Comparison of ENCODE assay signal across 8 cellular contexts in the genomic region with DNA sequence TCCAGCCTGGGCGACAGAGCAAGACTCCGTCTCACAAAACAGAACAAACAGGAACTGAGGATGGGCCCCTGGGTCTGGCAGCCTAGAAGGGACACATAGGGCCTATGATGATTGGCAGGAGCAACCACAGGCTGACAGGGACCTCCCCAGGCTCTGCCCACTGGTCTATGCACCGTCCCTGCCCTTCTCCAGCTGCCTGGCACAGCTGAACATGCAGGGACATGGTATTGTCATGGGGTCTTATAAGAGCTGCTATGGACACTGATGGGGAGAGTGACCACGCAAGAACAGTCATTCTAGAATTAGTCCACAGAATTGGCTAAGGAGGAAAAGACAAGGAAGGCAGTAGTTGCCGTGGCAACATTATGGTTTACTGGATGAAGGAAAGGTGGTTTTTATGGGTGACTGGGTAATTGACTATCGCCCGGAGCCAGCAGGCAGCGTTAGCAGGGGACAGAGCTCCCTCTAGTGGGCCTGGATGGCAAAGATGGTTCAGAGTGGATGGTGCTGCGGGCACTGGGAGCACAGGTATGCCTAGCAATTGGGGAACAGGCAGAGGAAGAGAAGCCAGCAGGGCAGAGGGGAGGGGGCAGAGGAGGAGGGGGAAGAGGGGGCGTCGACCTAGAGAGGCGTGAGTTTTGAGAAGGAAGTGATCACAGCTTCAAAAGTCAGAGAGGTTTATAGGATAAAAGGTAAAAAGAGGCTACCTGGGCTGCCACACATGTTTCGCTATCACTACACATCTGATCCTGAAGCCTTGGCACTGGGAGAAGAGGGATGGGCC. TPM values are rescaled to one million over a fixed set of nuclear protein-coding genes. Genes with fewer than 3 reads are reported as not detected.
DNase-seq lines count a peak whose midpoint lies in the region; ATAC-seq, FAIRE-seq and TF ChIP-seq lines count a peak whose summit lies in the region.

No MANE protein-coding gene starts in this region.

- TF ChIP-seq EP300 in H1 (IDR thresholded peaks at IDR 0.05; ENCODE audit: borderline replicate concordance in 1 of 2, low read depth in 2 of 2, low read length in 2 of 2): peak in 1 of 2 experiments; percentile 54; a peak in 1 of 3 replicates

- no peak overlapping the region for H3K4ac ChIP-seq in H1 (replicated peaks; ENCODE audit: insufficient read length, low read depth, low read length)

- no peak overlapping the region for H3K9ac ChIP-seq in H1 (replicated peaks in 1 of 4; ENCODE audit: extremely low read depth in 1 of 4, low read depth in 3 of 4, low read length in 3 of 4)

- H3K36me3 ChIP-seq in BJ (ENCODE audit: control insufficient read depth, insufficient read depth, low read length): no peaks in the 10 kb centered on the region
- no peaks in the 10 kb centered on the region for H3K36me3 ChIP-seq in H1 (ENCODE audit: control insufficient read depth in 2 of 4, insufficient read depth in 4 of 4, low read length in 3 of 4)

- H3K9me3 Mint-ChIP-seq in activated CD8-positive, alpha-beta T cell treated with anti-CD3 and anti-CD28 coated beads for 36 hours: no peaks in the 10 kb centered on the region

- H2BK15ac ChIP-seq in H1 (ENCODE audit: low read length): no peak overlapping the region

- H3K9me3 ChIP-seq in H1 (ENCODE audit: insufficient read depth in 2 of 2, low read depth in 1 of 2, low read length in 1 of 2): no peaks in the 10 kb centered on the region

- no peak overlapping the region for H3K56ac ChIP-seq in H1 (replicated peaks; ENCODE audit: insufficient read length, low read depth, low read length)

- H3K4me2 ChIP-seq in H1 (ENCODE audit: insufficient read depth in 1 of 2, low read depth in 2 of 2, low read length in 2 of 2): no peak overlapping the region

- H3K23ac ChIP-seq in H1 (ENCODE audit: insufficient read length): no peak overlapping the region

- no peak overlapping the region for H2BK120ac ChIP-seq in H1 (replicated peaks; ENCODE audit: low read depth, low read length)

- no peak overlapping the region for H2BK12ac ChIP-seq in H1 (ENCODE audit: low read depth, low read length)

- peak; percentile 58 for FAIRE-seq in H1 (lab: Jason Lieb, UNC)

- H4K8ac ChIP-seq in H1 (ENCODE audit: extremely low read depth, insufficient read depth, low read length): no peak overlapping the region

- no peak overlapping the region for H3K4me3 Mint-ChIP-seq in activated CD8-positive, alpha-beta T cell treated with anti-CD3 and anti-CD28 coated beads for 36 hours

- no peak overlapping the region for H3K27ac Mint-ChIP-seq in activated CD8-positive, alpha-beta T cell treated with anti-CD3 and anti-CD28 coated beads for 36 hours

- H3K4me1 ChIP-seq in H1 (replicated peaks in 1 of 4; ENCODE audit: control insufficient read depth in 3 of 4, insufficient read depth in 4 of 4, low read length in 3 of 4): no peaks in the 10 kb centered on the region

- no peaks in the 10 kb centered on the region for H3K23me2 ChIP-seq in H1 (ENCODE audit: low read depth, low read length)

- peak; percentile 78 for ATAC-seq in GM19324 (IDR thresholded peaks at IDR 0.05; ENCODE audit: low FRiP score, unreplicated experiment)
- peak; percentile 99 for ATAC-seq in activated CD8-positive, alpha-beta T cell treated with anti-CD3 and anti-CD28 coated beads for 36 hours

- no peaks in the 10 kb centered on the region for H3K36me3 Mint-ChIP-seq in activated CD8-positive, alpha-beta T cell treated with anti-CD3 and anti-CD28 coated beads for 36 hours (ENCODE audit: low read depth)

- H3K79me2 ChIP-seq in H1 (ENCODE audit: control insufficient read depth in 1 of 2, insufficient read depth in 2 of 2, low read length in 2 of 2): no peaks in the 10 kb centered on the region

- DNase-seq in BJ (ENCODE audit: low read depth): no peak
- DNase-seq in HUDEP-2 (lab: John Stamatoyannopoulos, UW; ENCODE audit: unreplicated experiment in 76 of 76): peak in 65 of 76 experiments; percentile 10 to 82 (median 52)
- DNase-seq in NOMO-1 (lab: John Stamatoyannopoulos, UW; ENCODE audit: unreplicated experiment in 2 of 2): peak; percentile 86 to 87
- DNase-seq in activated CD8-positive, alpha-beta T cell treated with anti-CD3 and anti-CD28 coated beads for 36 hours: peak; percentile 92
- peak; percentile 89 to 98 for DNase-seq in H1 (ENCODE audit: low read depth in 1 of 2, low spot score in 2 of 2)
- peak; percentile 82 for DNase-seq in mucosa of gallbladder (ENCODE audit: low spot score)
- peak; percentile 70 for DNase-seq in stimulated activated CD8-positive, alpha-beta memory T cell treated with anti-CD3 and anti-CD28 coated beads, Interleukin-7, amount 100 ng/mL, for 24 hours (ENCODE audit: low read depth)

- no peak overlapping the region for H2AFZ ChIP-seq in H1 (ENCODE audit: low read length)

- no peak for TF ChIP-seq POLR2A in H1 (IDR thresholded peaks at IDR 0.05; ENCODE audit: control extremely low read depth in 1 of 2, low read depth in 2 of 2, low read length in 2 of 2)

- H3K4me3 ChIP-seq in BJ (ENCODE audit: low read depth, low read length) (no peak overlapping the region), H1 (ENCODE audit: extremely low read depth in 1 of 4, insufficient read depth in 2 of 4, low read depth in 3 of 4, low read length in 4 of 4) (no peak overlapping the region)

- no peak overlapping the region; the same call in 1 of the 2 replicates for H3K18ac ChIP-seq in H1 (ENCODE audit: extremely low read depth, low read length)

- CTCF ChIA-PET in BJ (lab: Yijun Ruan, JAX) (interaction anchor here (0.5 to 2.3 kb wide), 29 partner anchors 9 to 205 kb away, joined by 3 to 22 read pairs (median 4); a partner anchor contains a TSS), H1 (lab: Charles Lee; ENCODE audit: partially characterized antibody) (interaction anchor here (0.6 to 3.1 kb wide), 31 partner anchors 8 to 287 kb away, joined by 3 to 17 read pairs (median 4); a partner anchor contains a TSS)
- CTCF ChIA-PET in activated CD8-positive, alpha-beta T cell treated with anti-CD3 and anti-CD28 coated beads for 36 hours (lab: Charles Lee): interaction anchor here (0.8 to 3.1 kb wide), 25 partner anchors 8 to 300 kb away, joined by 3 to 14 read pairs (median 4); a partner anchor contains a TSS

- POLR2A ChIA-PET in BJ (lab: Charles Lee): no interaction called here
- POLR2A ChIA-PET in activated CD8-positive, alpha-beta T cell treated with anti-CD3 and anti-CD28 coated beads for 36 hours (lab: Charles Lee): interaction anchor here (1.5 kb wide), 1 partner anchor 8 kb away, joined by 6 read pairs; a partner anchor contains a TSS
- POLR2A ChIA-PET in H1 (lab: Charles Lee; ENCODE audit: partially characterized antibody): no interaction called here

- H3K79me1 ChIP-seq in H1 (ENCODE audit: low read depth, low read length): no peaks in the 10 kb centered on the region

- H3K14ac ChIP-seq in H1 (ENCODE audit: insufficient read length): no peak overlapping the region

- H4K5ac ChIP-seq in H1 (ENCODE audit: insufficient read length, low read depth, low read length): no peak overlapping the region

- WGBS in H1 (ENCODE audit: extremely low coverage in 1 of 2, insufficient coverage in 1 of 2, insufficient read length in 1 of 2, insufficient replicate concordance in 2 of 2, low coverage in 1 of 2, low lambda C conversion rate in 2 of 2, missing lambda C conversion rate in 1 of 2), 2 experiments: 34% methylated on average over 11 of the region's 13 CpGs; no CpG with 5 or more reads in 1 of the 2 experiments

- intact Hi-C loops in activated CD8-positive, alpha-beta T cell treated with anti-CD3 and anti-CD28 coated beads for 36 hours (cut with micrococcal nuclease): loop anchor here (5.0 kb wide), 1 partner anchor 180 kb away; a partner anchor contains a TSS

- no peaks in the 10 kb centered on the region for H3K27me3 Mint-ChIP-seq in activated CD8-positive, alpha-beta T cell treated with anti-CD3 and anti-CD28 coated beads for 36 hours

- no peak overlapping the region for H4K91ac ChIP-seq in H1 (replicated peaks; ENCODE audit: insufficient read length, low read length)

- no peak overlapping the region for H2BK5ac ChIP-seq in H1 (ENCODE audit: low read depth, low read length)

- TF ChIP-seq CTCF in BJ (IDR thresholded peaks at IDR 0.05; ENCODE audit: insufficient read depth, low read depth, low read length): peak; percentile 98
- TF ChIP-seq CTCF in activated CD8-positive, alpha-beta T cell treated with anti-CD3 and anti-CD28 coated beads for 36 hours (IDR thresholded peaks at IDR 0.05): peak; percentile 86
- TF ChIP-seq CTCF in H1 (IDR thresholded peaks at IDR 0.05; ENCODE audit: control extremely low read depth in 1 of 3, insufficient read depth in 1 of 3, low read depth in 1 of 3, low read length in 3 of 3): peak; percentile 94 to 98 (median 96)

- H3K27me3 ChIP-seq in BJ (ENCODE audit: control insufficient read depth, insufficient read depth, low read length): no peaks in the 10 kb centered on the region; the same call in 1 of the 2 replicates
- H3K27me3 ChIP-seq in H1 (replicated peaks in 1 of 4; ENCODE audit: control insufficient read depth in 3 of 4, extremely low read depth in 1 of 4, insufficient read depth in 3 of 4, low read length in 3 of 4): no peaks in the 10 kb centered on the region

- peak; percentile 97 for TF ChIP-seq RAD21 in H1 (IDR thresholded peaks at IDR 0.05 in 1 of 2, conservative IDR thresholded peaks at IDR 0.05 in 1 of 2; ENCODE audit: low read depth in 2 of 2, low read length in 2 of 2)

- H3K27ac ChIP-seq in H1 (ENCODE audit: low read depth, low read length): no peak overlapping the region

- H4K20me1 ChIP-seq in H1 (replicated peaks in 1 of 2; ENCODE audit: control insufficient read depth in 1 of 2, insufficient read depth in 2 of 2, low read length in 2 of 2): no peaks in the 10 kb centered on the region

- H2BK20ac ChIP-seq in H1 (ENCODE audit: low read length): no peak overlapping the region

- peaks cover 7% of the 10 kb centered on the region for H3K4me1 Mint-ChIP-seq in activated CD8-positive, alpha-beta T cell treated with anti-CD3 and anti-CD28 coated beads for 36 hours (ENCODE audit: low read depth)

- H2AK5ac ChIP-seq in H1 (ENCODE audit: low read depth, low read length): no peak overlapping the region

RNA-seq across cellular contexts. Expression of a gene that starts 7.8 kb away (rescaled TPM):
- 3.2 and 4.9 TPM in 2 replicates for polyA plus RNA-seq in BJ (2011; rRNA removed)
- polyA minus RNA-seq in BJ (2011; rRNA and poly(A)+ RNA removed): 6.1 and 9.2 TPM in 2 replicates
- total RNA-seq in activated CD8-positive, alpha-beta T cell treated with anti-CD3 and anti-CD28 coated beads for 36 hours: 10 to 100 TPM; 40.1 to 42.3 TPM
- 17.5 and 18.8 TPM in 2 replicates for total RNA-seq in H1 (2021; fragmentation: NEBNext Ultra II Directional; extraction: Animal tissue kit (Norgen Biotek cat#: 25700))
- 2.0 and 3.4 TPM in 2 replicates for polyA plus RNA-seq in H1 (2011; rRNA removed)
- polyA plus RNA-seq in H1 (2011; cell fraction: cytosol; rRNA removed): 3.5 TPM
- polyA plus RNA-seq in H1 (2011; cell fraction: nucleus; rRNA removed): 11.9 TPM
- polyA plus RNA-seq in H1 (2012, experiment 1 of 2): 11.8 to 21.3 TPM (median 14.5 TPM) in 4 replicates
- 3.0 TPM for polyA plus RNA-seq in H1 (2012, experiment 2 of 2)
- polyA plus RNA-seq in H1 (2013, experiment 1 of 2): 9.3 TPM
- 8.3 TPM for polyA plus RNA-seq in H1 (2013, experiment 2 of 2)
- 6.9 and 9.2 TPM in 2 replicates for polyA minus RNA-seq in H1 (2011; rRNA and poly(A)+ RNA removed)
- polyA minus RNA-seq in H1 (2011; cell fraction: cytosol; rRNA and poly(A)+ RNA removed): 5.9 TPM
- 9.1 TPM for polyA minus RNA-seq in H1 (2011; cell fraction: nucleus; rRNA and poly(A)+ RNA removed)
- 57.7 TPM for total RNA-seq in mucosa of gallbladder

RNA-seq across cellular contexts. Expression of a gene that starts 49.4 kb away (rescaled TPM):
- polyA plus RNA-seq in BJ (2011; rRNA removed) (1,118 and 1,433 TPM in 2 replicates), H1 (2011; rRNA removed) (3.7 and 3.8 TPM in 2 replicates)
- polyA minus RNA-seq in BJ (2011; rRNA and poly(A)+ RNA removed): 651 and 1,176 TPM in 2 replicates
- total RNA-seq in activated CD8-positive, alpha-beta T cell treated with anti-CD3 and anti-CD28 coated beads for 36 hours: 1 to 10 TPM; 1.2 to 1.3 TPM
- 5.6 and 6.8 TPM in 2 replicates for total RNA-seq in H1 (2021; fragmentation: NEBNext Ultra II Directional; extraction: Animal tissue kit (Norgen Biotek cat#: 25700))
- polyA plus RNA-seq in H1 (2011; cell fraction: cytosol; rRNA removed): 3.4 TPM
- polyA plus RNA-seq in H1 (2011; cell fraction: nucleus; rRNA removed): 2.8 TPM
- 2.5 to 2.9 TPM (median 2.7 TPM) in 4 replicates for polyA plus RNA-seq in H1 (2012, experiment 1 of 2)
- polyA plus RNA-seq in H1 (2012, experiment 2 of 2): 1.9 TPM
- polyA plus RNA-seq in H1 (2013, experiment 1 of 2): 20.1 TPM
- 28.6 TPM for polyA plus RNA-seq in H1 (2013, experiment 2 of 2)
- polyA minus RNA-seq in H1 (2011; rRNA and poly(A)+ RNA removed): 4.2 and 4.4 TPM in 2 replicates
- 1.9 TPM for polyA minus RNA-seq in H1 (2011; cell fraction: cytosol; rRNA and poly(A)+ RNA removed)
- polyA minus RNA-seq in H1 (2011; cell fraction: nucleus; rRNA and poly(A)+ RNA removed): 1.00 TPM
- 6.6 TPM for total RNA-seq in mucosa of gallbladder

RNA-seq across cellular contexts. Expression of a gene that starts 57.6 kb away (rescaled TPM):
- polyA plus RNA-seq in BJ (2011; rRNA removed) (not detected in 2 replicates), H1 (2011; rRNA removed) (0.02 TPM in 2 replicates)
- polyA minus RNA-seq in BJ (2011; rRNA and poly(A)+ RNA removed): under 0.01 and 0.05 TPM in 2 replicates
- total RNA-seq in activated CD8-positive, alpha-beta T cell treated with anti-CD3 and anti-CD28 coated beads for 36 hours: not detected
- total RNA-seq in H1 (2021; fragmentation: NEBNext Ultra II Directional; extraction: Animal tissue kit (Norgen Biotek cat#: 25700)): not detected in 2 replicates
- under 0.01 TPM for polyA plus RNA-seq in H1 (2011; cell fraction: cytosol; rRNA removed)
- 0.01 TPM for polyA plus RNA-seq in H1 (2011; cell fraction: nucleus; rRNA removed)
- not detected in 4 replicates for polyA plus RNA-seq in H1 (2012, experiment 1 of 2)
- polyA plus RNA-seq in H1 (2012, experiment 2 of 2): not detected
- under 0.01 TPM for polyA plus RNA-seq in H1 (2013, experiment 1 of 2)
- polyA plus RNA-seq in H1 (2013, experiment 2 of 2): under 0.01 TPM
- 0.03 and 0.05 TPM in 2 replicates for polyA minus RNA-seq in H1 (2011; rRNA and poly(A)+ RNA removed)
- not detected for polyA minus RNA-seq in H1 (2011; cell fraction: cytosol; rRNA and poly(A)+ RNA removed)
- polyA minus RNA-seq in H1 (2011; cell fraction: nucleus; rRNA and poly(A)+ RNA removed): 0.10 TPM
- under 0.01 TPM for total RNA-seq in mucosa of gallbladder
